17 cellular contexts compared by ENCODE assay signal in the genomic region with DNA sequence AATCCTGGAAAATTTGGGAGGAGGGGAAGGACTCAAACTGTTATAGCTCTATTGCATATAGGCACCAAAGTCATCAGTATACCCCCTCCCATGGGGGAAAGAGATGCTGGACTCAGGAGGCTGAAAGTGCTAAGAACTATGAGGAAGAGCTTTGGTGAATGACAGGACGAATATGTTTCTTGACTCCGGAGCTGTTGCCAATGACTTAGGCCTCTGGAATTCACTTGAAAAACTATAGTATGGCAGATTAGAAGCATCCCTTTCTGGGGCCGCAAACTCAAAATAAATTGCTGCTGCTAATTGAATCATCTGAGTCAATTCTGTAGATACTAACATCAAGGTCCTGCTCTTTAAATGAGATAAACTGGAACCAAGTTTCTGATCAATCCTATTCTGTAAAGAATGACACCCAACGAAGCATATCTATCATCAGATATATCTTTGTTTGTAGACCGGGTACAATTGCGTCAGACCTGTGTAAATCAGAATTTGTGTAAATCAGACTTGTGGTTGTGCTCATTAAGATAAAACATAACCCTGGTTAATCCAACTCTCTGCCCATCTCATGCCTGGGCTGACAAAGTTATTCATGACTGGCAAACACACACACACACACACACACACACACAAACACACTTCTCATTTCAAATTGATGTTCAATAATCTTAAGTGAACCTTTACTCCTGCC.
"Had no signal": no experiment of that assay in that cellular context is flagged by ENCODE, and none has a peak within 500 bp of the region (broad histone marks: within the 10 kb centered on the region; RNA-seq: fewer than 3 reads in every experiment).

No MANE protein-coding gene starts in this region.

- H3K4me3 ChIP-seq: ascending aorta, cardiac muscle cell, left lung had no signal

- H3K27ac ChIP-seq: ascending aorta, cardiac muscle cell, left lung had no signal

- H3K9me3 ChIP-seq: ascending aorta, left lung had no signal

- H3K36me3 ChIP-seq: ascending aorta, cardiac muscle cell, left lung had no signal

- ATAC-seq: activated CD4-positive, CD25-positive, alpha-beta regulatory T cell treated with anti-CD3 and anti-CD28 coated beads, Interleukin-2, amount 50 U/mL, for 24 hours; activated CD8-positive, alpha-beta T cell treated with anti-CD3 and anti-CD28 coated beads, Interleukin-2, amount 10 ng/mL, durations not matched to agents 7 days and 5 days; activated naive CD8-positive, alpha-beta T cell treated with anti-CD3 and anti-CD28 coated beads, Interleukin-2, amount 50 U/mL, for 24 hours; left lung had no signal

- H3K27me3 ChIP-seq: ascending aorta, cardiac muscle cell, left lung had no signal

- DNase-seq: activated CD4-positive, alpha-beta T cell treated with anti-CD3 and anti-CD28 coated beads, Interleukin-2, amount 10 ng/mL, durations not matched to agents 7 days and 5 days; activated CD8-positive, alpha-beta T cell treated with anti-CD3 and anti-CD28 coated beads, Interleukin-2, amount 10 ng/mL, durations not matched to agents 7 days and 5 days; activated naive CD4-positive, alpha-beta T cell treated with anti-CD3 and anti-CD28 coated beads for 36 hours; activated naive CD8-positive, alpha-beta T cell treated with anti-CD3 and anti-CD28 coated beads, Interleukin-2, amount 50 U/mL, for 24 hours; activated T-cell treated with anti-CD3 and anti-CD28 coated beads, Interleukin-2, amount 50 U/mL, for 24 hours; head of caudate nucleus; kidney; left lung; nephron progenitor cell; nucleus accumbens; posterior cingulate gyrus; retina; stimulated activated naive CD4-positive, alpha-beta T cell; T1000 had no signal

- H3K4me1 ChIP-seq: ascending aorta, left lung had no signal
